ENCODE assay signal across 20 cellular contexts in genomic region chr5:96522635-96523355, GRCh38.
"Had no signal": no experiment of that assay in that cellular context is flagged by ENCODE, and none has a peak within 500 bp of the region (broad histone marks: within the 10 kb centered on the region; RNA-seq: fewer than 3 reads in every experiment).

No MANE protein-coding gene starts in this region.

- DNase-seq: Karpas-422, KG1, MG63, NCI-H1092, NCI-H1105 treated with DMSO at 0.1 percent for 48 hours, NCI-H1417 treated with DMSO at 0.1 percent for 48 hours, NCI-H146, NCI-H1694 treated with DMSO at 0.1 percent for 48 hours, NCI-H1930, NCI-H2081, NCI-H2107, NCI-H2227 treated with DMSO at 0.1 percent for 48 hours, NCI-H524, NCI-H526 treated with DMSO at 0.1 percent for 48 hours, NCI-H774, Right ventricle myocardium superior, RPMI8226, SIG-M5 had no signal

- H3K4me3 ChIP-seq: MG63, SJSA1, SK-N-MC had no signal

- H3K27me3 ChIP-seq: MG63, SJSA1 had no signal

- H3K4me1 ChIP-seq: SJSA1 had no signal

- H3K9me3 ChIP-seq: MG63, SJSA1 had no signal

- H3K27ac ChIP-seq: SJSA1, SK-N-MC had no signal

- H3K36me3 ChIP-seq: MG63, SJSA1 had no signal
